In genomic region chr5:75348241-75348640, GRCh38 we compare ENCODE assay signal across 25 cellular contexts. TPM values are rescaled to one million over a fixed set of nuclear protein-coding genes. Genes with fewer than 3 reads are reported as not detected.
A peak's percentile ranks its signal among the peaks of the same experiment; 100 is the strongest.
DNase-seq lines count a peak whose midpoint lies in the region; ATAC-seq, FAIRE-seq and TF ChIP-seq lines count a peak whose summit lies in the region.
"Had no signal": no experiment of that assay in that cellular context is flagged by ENCODE, and none has a peak within 500 bp of the region (broad histone marks: within the 10 kb centered on the region; RNA-seq: fewer than 3 reads in every experiment).

No MANE protein-coding gene starts in this region.

- no peaks in the 10 kb centered on the region for H3K9me1 ChIP-seq in endothelial cell of umbilical vein (replicated peaks; ENCODE audit: control insufficient read depth, extremely low read depth, insufficient read depth, low read length)

- TF ChIP-seq CTCF in endothelial cell of umbilical vein (IDR thresholded peaks at IDR 0.05; ENCODE audit: extremely low read depth in 1 of 2, insufficient read depth in 1 of 2, low read depth in 1 of 2, low read length in 2 of 2) (no peak), osteocyte (IDR thresholded peaks at IDR 0.05) (no peak), PC-3 (conservative IDR thresholded peaks at IDR 0.05; ENCODE audit: low read depth, low read length) (no peak), left lung (IDR thresholded peaks at IDR 0.05) (no peak)

- no peaks in the 10 kb centered on the region for H3K4me1 ChIP-seq in endothelial cell of umbilical vein (ENCODE audit: control insufficient read depth, extremely low read depth, insufficient read depth, low read length)
- no peaks in the 10 kb centered on the region for H3K4me1 ChIP-seq in PC-3 (ENCODE audit: insufficient read depth, low read length)
- no peaks in the 10 kb centered on the region for H3K4me1 ChIP-seq in left lung
- H3K4me1 ChIP-seq: heart right ventricle, left ventricle myocardium inferior, stomach, tibial artery had no signal

- intact Hi-C loops in endothelial cell of umbilical vein (cut with micrococcal nuclease), result no loop called here
- intact Hi-C loops in PC-3 (cut with micrococcal nuclease), result no loop called here
- intact Hi-C loops in left lung (cut with DNase I), result no loop called here

- POLR2A ChIA-PET in endothelial cell of umbilical vein (lab: Charles Lee) (no interaction called here), PC-3 (lab: Charles Lee; ENCODE audit: unreplicated experiment) (no interaction called here)

- FAIRE-seq in GM12892 (lab: Jason Lieb, UNC) (peak; percentile 27), RCC 7860 (lab: Jason Lieb, UNC) (no peak), endothelial cell of umbilical vein (lab: Jason Lieb, UNC) (no peak)
- FAIRE-seq: H1, HepG2 had no signal

- H3K27ac Mint-ChIP-seq in osteocyte (ENCODE audit: unreplicated experiment), result peak overlapping the region; percentile 6
- H3K27ac Mint-ChIP-seq: activated naive CD4-positive, alpha-beta T cell treated with anti-CD3 and anti-CD28 coated beads for 36 hours; activated T-cell treated with anti-CD3 and anti-CD28 coated beads, Interleukin-2, amount 50 U/mL, for 72 hours; nephron; T-helper 1 cell treated with Interleukin-12 subunit alpha and Interleukin-12 subunit beta and Interleukin-4 antibody, amounts not matched to agents 30 μg/mL and 1 μg/mL, for 36 hours had no signal

- BruUV-seq in endothelial cell of umbilical vein (replicated peaks; lab: Mats Ljungman, UMichigan) (no TSS peak), PC-3 (replicated peaks; lab: Mats Ljungman, UMichigan) (no TSS peak)

- H3K27ac ChIP-seq in endothelial cell of umbilical vein (ENCODE audit: insufficient read depth, low read depth, low read length) (no peak overlapping the region), PC-3 (ENCODE audit: low read length) (no peak overlapping the region), left lung (no peak overlapping the region)
- H3K27ac ChIP-seq: heart right ventricle, HL-60, left ventricle myocardium inferior, stomach, tibial artery had no signal

- no peaks in the 10 kb centered on the region for H3K9me3 ChIP-seq in endothelial cell of umbilical vein (replicated peaks; ENCODE audit: control insufficient read depth, insufficient read depth, low read length)
- no peaks in the 10 kb centered on the region for H3K9me3 ChIP-seq in PC-3 (ENCODE audit: low read length)
- no peaks in the 10 kb centered on the region for H3K9me3 ChIP-seq in left lung
- H3K9me3 ChIP-seq: heart right ventricle, left ventricle myocardium inferior, stomach, tibial artery had no signal

- H4K20me1 ChIP-seq in endothelial cell of umbilical vein (replicated peaks; ENCODE audit: control insufficient read depth, extremely low read depth, insufficient read depth, low read length) (no peaks in the 10 kb centered on the region), PC-3 (ENCODE audit: low read length) (no peaks in the 10 kb centered on the region)

- H3K4me2 ChIP-seq in endothelial cell of umbilical vein (ENCODE audit: insufficient read depth, low read length), result no peak overlapping the region
- H3K4me2 ChIP-seq in PC-3 (ENCODE audit: low read length), result no peak overlapping the region

- H3K9ac ChIP-seq in endothelial cell of umbilical vein (replicated peaks; ENCODE audit: extremely low read depth, insufficient read depth, low read length) (no peak overlapping the region), PC-3 (ENCODE audit: low read length) (no peak overlapping the region)

- CTCF ChIA-PET in endothelial cell of umbilical vein (lab: Charles Lee) (interaction anchor here (1.3 kb wide), 1 partner anchor 15 kb away, joined by 4 read pairs; no protein-coding TSS in a partner anchor), PC-3 (lab: Charles Lee) (no interaction called here)

- peaks cover 14 to 59% of the 10 kb centered on the region in 2 experiments for H3K36me3 ChIP-seq in endothelial cell of umbilical vein (ENCODE audit: control insufficient read depth in 2 of 2, extremely low read depth in 1 of 2, insufficient read depth in 2 of 2, low read length in 2 of 2)
- peaks cover 61% of the 10 kb centered on the region for H3K36me3 ChIP-seq in PC-3 (ENCODE audit: low read depth, low read length)
- peaks cover 0 to 99% of the 10 kb centered on the region in 2 donors for H3K36me3 ChIP-seq in left lung

- H3K27me3 Mint-ChIP-seq in osteocyte (ENCODE audit: unreplicated experiment), result no peaks in the 10 kb centered on the region

- H3K4me3 Mint-ChIP-seq in osteocyte (ENCODE audit: unreplicated experiment), result no peak overlapping the region
- H3K4me3 Mint-ChIP-seq: activated naive CD4-positive, alpha-beta T cell treated with anti-CD3 and anti-CD28 coated beads for 36 hours; activated T-cell treated with anti-CD3 and anti-CD28 coated beads, Interleukin-2, amount 50 U/mL, for 72 hours; nephron; T-helper 1 cell treated with Interleukin-12 subunit alpha and Interleukin-12 subunit beta and Interleukin-4 antibody, amounts not matched to agents 30 μg/mL and 1 μg/mL, for 36 hours had no signal

- H3K4me3 ChIP-seq in endothelial cell of umbilical vein (replicated peaks in 1 of 3; ENCODE audit: insufficient read depth in 1 of 3, low read depth in 1 of 3, low read length in 3 of 3), result no peak overlapping the region
- H3K4me3 ChIP-seq in PC-3 (ENCODE audit: low read length), result no peak overlapping the region
- no peak overlapping the region for H3K4me3 ChIP-seq in left lung
- H3K4me3 ChIP-seq: heart right ventricle, left ventricle myocardium inferior, stomach, tibial artery had no signal

- H3K4me1 Mint-ChIP-seq in osteocyte (ENCODE audit: unreplicated experiment), result peaks cover 4% of the 10 kb centered on the region
- H3K4me1 Mint-ChIP-seq: nephron had no signal

- TF ChIP-seq POLR2A in GM12892 (IDR thresholded peaks at IDR 0.05; ENCODE audit: low read depth, low read length) (no peak), endothelial cell of umbilical vein (IDR thresholded peaks at IDR 0.05; ENCODE audit: low read depth, low read length) (no peak)

- H3K36me3 Mint-ChIP-seq in osteocyte (ENCODE audit: unreplicated experiment), result peaks cover 60% of the 10 kb centered on the region

- peaks cover 41% of the 10 kb centered on the region for H3K79me2 ChIP-seq in endothelial cell of umbilical vein (ENCODE audit: control insufficient read depth, insufficient read depth, low read length)
- H3K79me2 ChIP-seq in PC-3 (ENCODE audit: low read length), result peaks cover 9% of the 10 kb centered on the region

- dilution Hi-C loops in endothelial cell of umbilical vein (cut with MboI; ENCODE audit: extremely low pct_ligation_motif_present, low sequenced_read_pairs), result no loop called here

- ATAC-seq in GM19463 (IDR thresholded peaks at IDR 0.05; ENCODE audit: unreplicated experiment) (no peak), PC-3 (no peak), left lung (no peak)
- ATAC-seq: activated T-cell treated with anti-CD3 and anti-CD28 coated beads, Interleukin-2, amount 50 U/mL, for 72 hours; heart right ventricle; HepG2; sciatic nerve had no signal

- no peaks in the 10 kb centered on the region for H3K9me3 Mint-ChIP-seq in osteocyte (ENCODE audit: unreplicated experiment)
- H3K9me3 Mint-ChIP-seq: activated naive CD4-positive, alpha-beta T cell treated with anti-CD3 and anti-CD28 coated beads for 36 hours; activated T-cell treated with anti-CD3 and anti-CD28 coated beads, Interleukin-2, amount 50 U/mL, for 72 hours; nephron; T-helper 1 cell treated with Interleukin-12 subunit alpha and Interleukin-12 subunit beta and Interleukin-4 antibody, amounts not matched to agents 30 μg/mL and 1 μg/mL, for 36 hours had no signal

- H3K9me2 ChIP-seq in PC-3 (replicated peaks; ENCODE audit: low read length), result no peaks in the 10 kb centered on the region

- H3F3A ChIP-seq in PC-3 (ENCODE audit: low read length, unreplicated experiment), result no peaks in the 10 kb centered on the region

- H3K27me3 ChIP-seq in endothelial cell of umbilical vein (ENCODE audit: control insufficient read depth in 2 of 2, insufficient read depth in 2 of 2, low read length in 2 of 2) (no peaks in the 10 kb centered on the region), PC-3 (ENCODE audit: low read length) (no peaks in the 10 kb centered on the region), left lung (no peaks in the 10 kb centered on the region)
- H3K27me3 ChIP-seq: heart right ventricle, stomach, tibial artery had no signal

- H2AFZ ChIP-seq in endothelial cell of umbilical vein (ENCODE audit: low read depth, low read length) (no peak overlapping the region), PC-3 (ENCODE audit: low read length) (no peak overlapping the region)

- no peak for DNase-seq in GM12892 (ENCODE audit: insufficient read length)
- peak; percentile 20 for DNase-seq in RCC 7860 (ENCODE audit: low spot score)
- no peak for DNase-seq in endothelial cell of umbilical vein (ENCODE audit: low read depth, low spot score)
- no peak for DNase-seq in osteocyte (ENCODE audit: extremely low spot score, unreplicated experiment)
- DNase-seq in PC-3, result no peak
- no peak for DNase-seq in left lung
- DNase-seq: activated CD4-positive, alpha-beta T cell treated with anti-CD3 and anti-CD28 coated beads for 4 hours; activated naive CD4-positive, alpha-beta T cell treated with anti-CD3 and anti-CD28 coated beads for 36 hours; activated T-cell treated with anti-CD3 and anti-CD28 coated beads, Interleukin-2, amount 50 U/mL, for 72 hours; amygdala; caudate nucleus; heart right ventricle; left ventricle myocardium inferior; NCI-H2029 treated with DMSO at 0.1 percent for 48 hours; NCI-H226; posterior cingulate gyrus; stomach; tibial artery had no signal

TF ChIP-seq in endothelial cell of umbilical vein, 7 proteins besides CTCF, POLR2A, EP300 and RAD21:
- TF ChIP-seq EZH2 (IDR thresholded peaks at IDR 0.05; ENCODE audit: borderline replicate concordance, low read depth, low read length, severe bottlenecking) (no peak), FOS (IDR thresholded peaks at IDR 0.05; ENCODE audit: borderline replicate concordance, insufficient read depth, low read length) (peak; percentile 37)
TF ChIP-seq in endothelial cell of umbilical vein: peak in this region for 1.

RNA-seq across cellular contexts. Expression of gene HMGCR, which starts 11.2 kb away (rescaled TPM):
- polyA plus RNA-seq in GM12892 (2012; ENCODE audit: missing spikeins), result 54.6 TPM
- total RNA-seq in endothelial cell of umbilical vein (104 and 128 TPM in 2 replicates), osteocyte (44.7 and 50.3 TPM in 2 replicates), PC-3 (2014; rRNA removed) (19.9 and 22.0 TPM in 2 replicates), left lung (100 to 1,000 TPM in 1 of 2 donors, 10 to 100 TPM in 1; 77.2 to 166 TPM)
- polyA plus RNA-seq in endothelial cell of umbilical vein, result 23.8 and 39.6 TPM in 2 replicates
- 22.7 and 22.9 TPM in 2 replicates for polyA plus RNA-seq in endothelial cell of umbilical vein (2011; cell fraction: cytosol; rRNA removed)
- 54.8 and 56.7 TPM in 2 replicates for polyA plus RNA-seq in endothelial cell of umbilical vein (2011; cell fraction: nucleus; rRNA removed)
- polyA plus RNA-seq in endothelial cell of umbilical vein (2012), result 32.1 and 48.0 TPM in 2 replicates
- polyA minus RNA-seq in endothelial cell of umbilical vein, result 134 and 181 TPM in 2 replicates
- polyA minus RNA-seq in endothelial cell of umbilical vein (2011; cell fraction: cytosol; rRNA and poly(A)+ RNA removed), result 25.8 TPM
- polyA minus RNA-seq in endothelial cell of umbilical vein (2011; cell fraction: nucleus; rRNA and poly(A)+ RNA removed), result 51.3 and 88.1 TPM in 2 replicates
